9 cellular contexts compared by ENCODE assay signal in the genomic region with DNA sequence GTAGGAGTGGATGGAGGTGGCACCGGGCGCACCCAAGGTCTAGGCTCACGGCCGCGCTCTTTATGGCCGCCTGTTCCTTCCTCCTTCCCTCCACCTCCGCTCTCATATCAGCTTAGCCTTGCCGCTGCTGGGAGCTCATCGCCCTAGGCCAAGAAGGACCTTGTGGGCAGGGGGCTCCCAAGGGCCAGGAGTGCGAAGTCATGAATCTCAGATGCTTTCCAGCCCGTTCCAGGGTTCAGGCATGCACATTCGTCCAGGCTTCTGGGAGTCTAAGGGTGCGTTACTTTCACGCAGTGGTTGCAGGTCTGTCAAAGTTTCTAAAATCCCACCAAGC.
DNase-seq lines count a peak whose midpoint lies in the region; ATAC-seq and TF ChIP-seq lines count a peak whose summit lies in the region.
"Had no signal": no experiment of that assay in that cellular context is flagged by ENCODE, and none has a peak within 500 bp of the region (broad histone marks: within the 10 kb centered on the region; RNA-seq: fewer than 3 reads in every experiment).

No MANE protein-coding gene starts in this region.

- peaks cover 13% of the 10 kb centered on the region for H3K4me1 ChIP-seq in muscle layer of colon (ENCODE audit: insufficient read depth, low read length)
- peaks cover 0 to 19% (median 16%) of the 10 kb centered on the region in 4 donors for H3K4me1 ChIP-seq in tibial artery

- peaks cover 67% of the 10 kb centered on the region for H3K27me3 Mint-ChIP-seq in activated naive CD4-positive, alpha-beta T cell treated with anti-CD3 and anti-CD28 coated beads, Interleukin-2, amount 10 ng/mL, durations not matched to agents 7 days and 5 days

- H3K9me3 ChIP-seq in muscle layer of colon (ENCODE audit: low read length), result no peaks in the 10 kb centered on the region
- no peaks in the 10 kb centered on the region for H3K9me3 ChIP-seq in tibial artery

- H3K36me3 Mint-ChIP-seq in activated naive CD4-positive, alpha-beta T cell treated with anti-CD3 and anti-CD28 coated beads, Interleukin-2, amount 10 ng/mL, durations not matched to agents 7 days and 5 days, result no peaks in the 10 kb centered on the region

- intact Hi-C loops in tibial artery (cut with DNase I; ENCODE audit: low total_unique reads), result loop anchor here (5.0 kb wide), 2 partner anchors 113 to 148 kb away; no protein-coding TSS in a partner anchor

- H3K4me3 ChIP-seq in coronary artery (peak overlapping the region; percentile 68), muscle layer of colon (ENCODE audit: low read depth in 1 of 2, low read length in 2 of 2) (peak overlapping the region; percentile 54 to 66), tibial artery (peak overlapping the region; percentile 40 to 51)
- H3K4me3 ChIP-seq: K562 had no signal

- H3K27ac ChIP-seq in coronary artery (no peak overlapping the region), muscle layer of colon (ENCODE audit: low read depth, low read length) (no peak overlapping the region), tibial artery (no peak overlapping the region)

- H3K36me3 ChIP-seq in muscle layer of colon (ENCODE audit: insufficient read depth, low read length), result no peaks in the 10 kb centered on the region
- peaks cover 0 to 25% (median 0%) of the 10 kb centered on the region in 3 donors for H3K36me3 ChIP-seq in tibial artery

- H3K4me3 Mint-ChIP-seq in activated naive CD4-positive, alpha-beta T cell treated with anti-CD3 and anti-CD28 coated beads, Interleukin-2, amount 10 ng/mL, durations not matched to agents 7 days and 5 days, result peak overlapping the region; percentile 56

- no peaks in the 10 kb centered on the region for H3K9me3 Mint-ChIP-seq in activated naive CD4-positive, alpha-beta T cell treated with anti-CD3 and anti-CD28 coated beads, Interleukin-2, amount 10 ng/mL, durations not matched to agents 7 days and 5 days

- no peak overlapping the region for H3K9ac ChIP-seq in muscle layer of colon (ENCODE audit: low read length)

- H3K27me3 ChIP-seq in muscle layer of colon (ENCODE audit: control insufficient read depth in 1 of 2, insufficient read depth in 2 of 2, low read length in 2 of 2) (peaks cover 0 to 35% of the 10 kb centered on the region in 2 donors), tibial artery (peaks cover 0 to 25% of the 10 kb centered on the region in 2 donors)

- TF ChIP-seq CTCF in coronary artery (IDR thresholded peaks at IDR 0.05), result no peak
- no peak for TF ChIP-seq CTCF in tibial artery (IDR thresholded peaks at IDR 0.05)

- H3K4me1 Mint-ChIP-seq in activated naive CD4-positive, alpha-beta T cell treated with anti-CD3 and anti-CD28 coated beads, Interleukin-2, amount 10 ng/mL, durations not matched to agents 7 days and 5 days, result peaks cover 22% of the 10 kb centered on the region

- H3K27ac Mint-ChIP-seq in activated naive CD4-positive, alpha-beta T cell treated with anti-CD3 and anti-CD28 coated beads, Interleukin-2, amount 10 ng/mL, durations not matched to agents 7 days and 5 days, result peak overlapping the region; percentile 68

- ATAC-seq in GM21737 (IDR thresholded peaks at IDR 0.05; ENCODE audit: unreplicated experiment) (no peak), HG03108 (IDR thresholded peaks at IDR 0.05; ENCODE audit: unreplicated experiment) (no peak), GM18520 (IDR thresholded peaks at IDR 0.05; ENCODE audit: unreplicated experiment) (no peak)

- no peak for DNase-seq in activated naive CD4-positive, alpha-beta T cell treated with anti-CD3 and anti-CD28 coated beads, Interleukin-2, amount 10 ng/mL, durations not matched to agents 7 days and 5 days
- DNase-seq in activated naive CD4-positive, alpha-beta T cell treated with anti-CD3 and anti-CD28 coated beads, Interleukin-2, amount 50 U/mL, for 16 hours, result no peak
- DNase-seq in coronary artery (ENCODE audit: low spot score), result no peak
- no peak for DNase-seq in tibial artery

- CTCF ChIA-PET in activated naive CD4-positive, alpha-beta T cell treated with anti-CD3 and anti-CD28 coated beads, Interleukin-2, amount 10 ng/mL, durations not matched to agents 7 days and 5 days (lab: Charles Lee), result interaction anchor here (0.6 to 5.2 kb wide), 9 partner anchors 8 to 313 kb away, joined by 3 to 98 read pairs (median 13); partner anchors contain the start of genes EIF3L and GCAT
